Comparison of ENCODE assay signal across 1 cellular context in genomic region chr5:175836741-175837729, GRCh38.
TF ChIP-seq lines count a peak whose summit lies in the region.

No MANE protein-coding gene starts in this region.

TF ChIP-seq in HepG2, 621 proteins besides CTCF, POLR2A, EP300 and RAD21:
- TF ChIP-seq ZNF629 (CRISPR knock-in tag; conservative IDR thresholded peaks at IDR 0.05) (0 out of 2 replicates have a peak, but pooled peaks have one; percentile 10), ZNF605 (CRISPR knock-in tag; IDR thresholded peaks at IDR 0.05) (no peak), PHB2 (IDR thresholded peaks at IDR 0.05; ENCODE audit: partially characterized antibody) (no peak), ZNF781 (CRISPR knock-in tag; IDR thresholded peaks at IDR 0.05; ENCODE audit: borderline replicate concordance, not compliant biosample characterization) (no peak), SP140L (CRISPR knock-in tag; IDR thresholded peaks at IDR 0.05; ENCODE audit: borderline replicate concordance) (no peak), ZNF446 (CRISPR knock-in tag; IDR thresholded peaks at IDR 0.05) (no peak), ZNF251 (CRISPR knock-in tag; IDR thresholded peaks at IDR 0.05) (no peak)
- TF ChIP-seq, protein P1, sequence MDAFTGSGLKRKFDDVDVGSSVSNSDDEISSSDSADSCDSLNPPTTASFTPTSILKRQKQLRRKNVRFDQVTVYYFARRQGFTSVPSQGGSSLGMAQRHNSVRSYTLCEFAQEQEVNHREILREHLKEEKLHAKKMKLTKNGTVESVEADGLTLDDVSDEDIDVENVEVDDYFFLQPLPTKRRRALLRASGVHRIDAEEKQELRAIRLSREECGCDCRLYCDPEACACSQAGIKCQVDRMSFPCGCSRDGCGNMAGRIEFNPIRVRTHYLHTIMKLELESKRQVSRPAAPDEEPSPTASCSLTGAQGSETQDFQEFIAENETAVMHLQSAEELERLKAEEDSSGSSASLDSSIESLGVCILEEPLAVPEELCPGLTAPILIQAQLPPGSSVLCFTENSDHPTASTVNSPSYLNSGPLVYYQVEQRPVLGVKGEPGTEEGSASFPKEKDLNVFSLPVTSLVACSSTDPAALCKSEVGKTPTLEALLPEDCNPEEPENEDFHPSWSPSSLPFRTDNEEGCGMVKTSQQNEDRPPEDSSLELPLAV (CRISPR knock-in tag; conservative IDR thresholded peaks at IDR 0.05; ENCODE audit: low read depth): no peak
